In the genomic region with DNA sequence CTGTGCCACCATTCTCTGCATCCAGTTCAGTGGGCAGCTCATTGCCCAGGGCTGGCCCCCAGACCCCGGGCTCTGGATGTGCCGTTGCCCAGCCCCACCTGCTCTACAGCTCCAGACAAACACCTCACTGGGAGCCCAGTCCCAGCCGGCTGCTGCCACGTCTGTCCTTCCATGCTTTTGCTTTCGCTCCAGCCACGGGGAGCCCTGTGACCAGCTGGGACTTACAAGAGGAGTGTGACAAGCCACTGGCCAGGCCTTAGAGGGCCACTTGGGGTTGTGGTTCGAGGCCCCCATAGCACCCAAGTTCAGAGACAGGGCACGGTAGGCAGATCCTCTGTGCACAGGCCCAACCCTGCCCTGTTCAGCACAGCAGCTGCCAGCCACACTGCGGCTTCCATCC, we compare ENCODE assay signal across 35 cellular contexts.
"Had no signal": no experiment of that assay in that cellular context is flagged by ENCODE, and none has a peak within 500 bp of the region (broad histone marks: within the 10 kb centered on the region; RNA-seq: fewer than 3 reads in every experiment).

No MANE protein-coding gene starts in this region.

- H3K27me3 ChIP-seq: adrenal gland, body of pancreas, dorsolateral prefrontal cortex had no signal

- H3K4me1 ChIP-seq: adrenal gland, body of pancreas had no signal

- H3K9me3 ChIP-seq: adrenal gland, body of pancreas had no signal

- H3K4me3 ChIP-seq: adrenal gland, body of pancreas, coronary artery, dorsolateral prefrontal cortex had no signal

- H3K4me1 Mint-ChIP-seq: activated CD4-positive, alpha-beta T cell treated with anti-CD3 and anti-CD28 coated beads for 36 hours; activated CD4-positive, alpha-beta T cell treated with anti-CD3 and anti-CD28 coated beads, Interleukin-2, amount 10 ng/mL, durations not matched to agents 24 days and 14 days; activated CD8-positive, alpha-beta memory T cell treated with anti-CD3 and anti-CD28 coated beads, Interleukin-2, amount 10 ng/mL, durations not matched to agents 7 days and 5 days; activated naive CD4-positive, alpha-beta T cell treated with anti-CD3 and anti-CD28 coated beads, Interleukin-2, amount 50 U/mL, for 24 hours; activated naive CD8-positive, alpha-beta T cell treated with anti-CD3 and anti-CD28 coated beads for 36 hours; activated naive CD8-positive, alpha-beta T cell treated with anti-CD3 and anti-CD28 coated beads, Interleukin-2, amount 50 U/mL, for 24 hours; endodermal cell; T-helper 17 cell had no signal

- H3K27ac Mint-ChIP-seq: activated CD4-positive, alpha-beta memory T cell treated with anti-CD3 and anti-CD28 coated beads for 36 hours; activated CD4-positive, alpha-beta T cell treated with anti-CD3 and anti-CD28 coated beads for 36 hours; activated CD4-positive, alpha-beta T cell treated with anti-CD3 and anti-CD28 coated beads, Interleukin-2, amount 10 ng/mL, durations not matched to agents 24 days and 14 days; activated CD8-positive, alpha-beta memory T cell treated with anti-CD3 and anti-CD28 coated beads, Interleukin-2, amount 10 ng/mL, durations not matched to agents 7 days and 5 days; activated CD8-positive, alpha-beta T cell treated with anti-CD3 and anti-CD28 coated beads, Interleukin-2, amount 10 ng/mL, durations not matched to agents 7 days and 5 days; activated naive CD4-positive, alpha-beta T cell treated with anti-CD3 and anti-CD28 coated beads for 36 hours; activated naive CD4-positive, alpha-beta T cell treated with anti-CD3 and anti-CD28 coated beads, Interleukin-2, amount 50 U/mL, for 24 hours; activated naive CD8-positive, alpha-beta T cell treated with anti-CD3 and anti-CD28 coated beads for 36 hours; activated naive CD8-positive, alpha-beta T cell treated with anti-CD3 and anti-CD28 coated beads, Interleukin-2, amount 50 U/mL, for 24 hours; activated T-helper 1 cell treated with anti-CD3 and anti-CD28 coated beads, Interleukin-12 subunit alpha, Interleukin-12 subunit beta, Interleukin-2, Interleukin-4 antibody, amounts not matched to agents 30 ng/mL and 10 ng/mL and 1 ng/mL, durations not matched to agents 14 hours and 24 hours and 36 hours; activated T-helper 2 cell treated with anti-CD3 and anti-CD28 coated beads, Interferon-gamma antibody, Interleukin-2, Interleukin-4, amounts not matched to agents 10 μg/mL and 5 μg/mL and 100 μg/mL, durations not matched to agents 14 hours and 24 hours and 36 hours; dendritic cell treated with granulocyte-macrophage colony-stimulating factor and Interleukin-4, amounts not matched to agents 40 ng/mL and 50 ng/mL, for 4 days; endodermal cell; T-helper 17 cell; T-helper 2 cell treated with Interferon-gamma antibody and Interleukin-4, amounts not matched to agents 5 μg/mL and 100 μg/mL, for 36 hours had no signal

- DNase-seq: activated CD4-positive, alpha-beta memory T cell treated with anti-CD3 and anti-CD28 coated beads for 36 hours; activated CD4-positive, alpha-beta T cell treated with anti-CD3 and anti-CD28 coated beads for 36 hours; activated CD4-positive, alpha-beta T cell treated with anti-CD3 and anti-CD28 coated beads, Interleukin-2, amount 10 ng/mL, durations not matched to agents 24 days and 14 days; activated CD4-positive, CD25-positive, alpha-beta regulatory T cell; activated CD4-positive, CD25-positive, alpha-beta regulatory T cell treated with anti-CD3 and anti-CD28 coated beads, Interleukin-2, amount 50 U/mL, for 72 hours; activated CD8-positive, alpha-beta memory T cell treated with anti-CD3 and anti-CD28 coated beads, Interleukin-2, amount 10 ng/mL, durations not matched to agents 7 days and 5 days; activated CD8-positive, alpha-beta memory T cell treated with anti-CD3 and anti-CD28 coated beads, Interleukin-2, amount 50 U/mL, for 4 hours; activated CD8-positive, alpha-beta T cell treated with anti-CD3 and anti-CD28 coated beads, Interleukin-2, amount 10 ng/mL, durations not matched to agents 7 days and 5 days; activated effector memory CD4-positive, alpha-beta T cell treated with anti-CD3 and anti-CD28 coated beads, Interleukin-2, amount 50 U/mL, for 16 hours; activated naive CD4-positive, alpha-beta T cell treated with anti-CD3 and anti-CD28 coated beads for 36 hours; activated naive CD8-positive, alpha-beta T cell treated with anti-CD3 and anti-CD28 coated beads for 36 hours; activated naive CD8-positive, alpha-beta T cell treated with anti-CD3 and anti-CD28 coated beads, Interleukin-2, amount 50 U/mL, for 24 hours; activated T-cell treated with anti-CD3 and anti-CD28 coated beads, Interleukin-2, amount 50 U/mL, for 1 hour; activated T-cell treated with anti-CD3 and anti-CD28 coated beads, Interleukin-2, amount 50 U/mL, for 48 hours; adrenal gland; amygdala; aorta; body of pancreas; central memory CD4-positive, alpha-beta T cell; cerebellar nuclear complex; dorsolateral prefrontal cortex; effector memory CD4-positive, alpha-beta T cell; endodermal cell; foreskin fibroblast; T-helper 1 cell; T-helper 17 cell; T1000; WERI-Rb-1 had no signal

- H3K36me3 Mint-ChIP-seq: activated CD4-positive, alpha-beta memory T cell treated with anti-CD3 and anti-CD28 coated beads for 36 hours; activated CD8-positive, alpha-beta memory T cell treated with anti-CD3 and anti-CD28 coated beads, Interleukin-2, amount 10 ng/mL, durations not matched to agents 7 days and 5 days; activated naive CD4-positive, alpha-beta T cell treated with anti-CD3 and anti-CD28 coated beads, Interleukin-2, amount 50 U/mL, for 24 hours; activated naive CD8-positive, alpha-beta T cell treated with anti-CD3 and anti-CD28 coated beads for 36 hours had no signal

- H3K4me3 Mint-ChIP-seq: activated CD4-positive, alpha-beta memory T cell treated with anti-CD3 and anti-CD28 coated beads for 36 hours; activated CD4-positive, alpha-beta T cell treated with anti-CD3 and anti-CD28 coated beads for 36 hours; activated CD4-positive, alpha-beta T cell treated with anti-CD3 and anti-CD28 coated beads, Interleukin-2, amount 10 ng/mL, durations not matched to agents 24 days and 14 days; activated CD8-positive, alpha-beta memory T cell treated with anti-CD3 and anti-CD28 coated beads, Interleukin-2, amount 10 ng/mL, durations not matched to agents 7 days and 5 days; activated CD8-positive, alpha-beta T cell treated with anti-CD3 and anti-CD28 coated beads, Interleukin-2, amount 10 ng/mL, durations not matched to agents 7 days and 5 days; activated naive CD4-positive, alpha-beta T cell treated with anti-CD3 and anti-CD28 coated beads for 36 hours; activated naive CD4-positive, alpha-beta T cell treated with anti-CD3 and anti-CD28 coated beads, Interleukin-2, amount 50 U/mL, for 24 hours; activated naive CD8-positive, alpha-beta T cell treated with anti-CD3 and anti-CD28 coated beads for 36 hours; activated naive CD8-positive, alpha-beta T cell treated with anti-CD3 and anti-CD28 coated beads, Interleukin-2, amount 50 U/mL, for 24 hours; activated T-helper 1 cell treated with anti-CD3 and anti-CD28 coated beads, Interleukin-12 subunit alpha, Interleukin-12 subunit beta, Interleukin-2, Interleukin-4 antibody, amounts not matched to agents 30 ng/mL and 10 ng/mL and 1 ng/mL, durations not matched to agents 14 hours and 24 hours and 36 hours; dendritic cell treated with granulocyte-macrophage colony-stimulating factor and Interleukin-4, amounts not matched to agents 40 ng/mL and 50 ng/mL, for 4 days; endodermal cell; T-helper 17 cell; T-helper 2 cell treated with Interferon-gamma antibody and Interleukin-4, amounts not matched to agents 5 μg/mL and 100 μg/mL, for 36 hours had no signal

- H3K9me3 Mint-ChIP-seq: activated CD4-positive, alpha-beta memory T cell treated with anti-CD3 and anti-CD28 coated beads for 36 hours; activated CD4-positive, alpha-beta T cell treated with anti-CD3 and anti-CD28 coated beads, Interleukin-2, amount 10 ng/mL, durations not matched to agents 24 days and 14 days; activated naive CD4-positive, alpha-beta T cell treated with anti-CD3 and anti-CD28 coated beads for 36 hours; activated naive CD4-positive, alpha-beta T cell treated with anti-CD3 and anti-CD28 coated beads, Interleukin-2, amount 50 U/mL, for 24 hours; activated naive CD8-positive, alpha-beta T cell treated with anti-CD3 and anti-CD28 coated beads for 36 hours; activated naive CD8-positive, alpha-beta T cell treated with anti-CD3 and anti-CD28 coated beads, Interleukin-2, amount 50 U/mL, for 24 hours; activated T-helper 1 cell treated with anti-CD3 and anti-CD28 coated beads, Interleukin-12 subunit alpha, Interleukin-12 subunit beta, Interleukin-2, Interleukin-4 antibody, amounts not matched to agents 30 ng/mL and 10 ng/mL and 1 ng/mL, durations not matched to agents 14 hours and 24 hours and 36 hours; activated T-helper 2 cell treated with anti-CD3 and anti-CD28 coated beads, Interferon-gamma antibody, Interleukin-2, Interleukin-4, amounts not matched to agents 10 μg/mL and 5 μg/mL and 100 μg/mL, durations not matched to agents 14 hours and 24 hours and 36 hours; dendritic cell treated with granulocyte-macrophage colony-stimulating factor and Interleukin-4, amounts not matched to agents 40 ng/mL and 50 ng/mL, for 4 days; endodermal cell; T-helper 2 cell treated with Interferon-gamma antibody and Interleukin-4, amounts not matched to agents 5 μg/mL and 100 μg/mL, for 36 hours had no signal

- H3K27ac ChIP-seq: adrenal gland, body of pancreas, coronary artery, dorsolateral prefrontal cortex, WERI-Rb-1 had no signal

- H3K27me3 Mint-ChIP-seq: activated CD4-positive, alpha-beta T cell treated with anti-CD3 and anti-CD28 coated beads for 36 hours; activated CD4-positive, alpha-beta T cell treated with anti-CD3 and anti-CD28 coated beads, Interleukin-2, amount 10 ng/mL, durations not matched to agents 24 days and 14 days; activated CD8-positive, alpha-beta memory T cell treated with anti-CD3 and anti-CD28 coated beads, Interleukin-2, amount 10 ng/mL, durations not matched to agents 7 days and 5 days; activated naive CD4-positive, alpha-beta T cell treated with anti-CD3 and anti-CD28 coated beads, Interleukin-2, amount 50 U/mL, for 24 hours; activated naive CD8-positive, alpha-beta T cell treated with anti-CD3 and anti-CD28 coated beads for 36 hours; activated naive CD8-positive, alpha-beta T cell treated with anti-CD3 and anti-CD28 coated beads, Interleukin-2, amount 50 U/mL, for 24 hours; dendritic cell treated with granulocyte-macrophage colony-stimulating factor and Interleukin-4, amounts not matched to agents 40 ng/mL and 50 ng/mL, for 4 days had no signal

- ATAC-seq: activated CD4-positive, alpha-beta T cell treated with anti-CD3 and anti-CD28 coated beads for 36 hours; activated CD8-positive, alpha-beta memory T cell treated with anti-CD3 and anti-CD28 coated beads, Interleukin-2, amount 10 ng/mL, durations not matched to agents 7 days and 5 days; activated CD8-positive, alpha-beta T cell treated with anti-CD3 and anti-CD28 coated beads, Interleukin-2, amount 10 ng/mL, durations not matched to agents 7 days and 5 days; activated naive CD8-positive, alpha-beta T cell treated with anti-CD3 and anti-CD28 coated beads, Interleukin-2, amount 50 U/mL, for 24 hours; body of pancreas; esophagus mucosa; T-helper 17 cell had no signal

- H3K36me3 ChIP-seq: adrenal gland, WERI-Rb-1 had no signal
